20 cellular contexts compared by ENCODE assay signal in the genomic region with DNA sequence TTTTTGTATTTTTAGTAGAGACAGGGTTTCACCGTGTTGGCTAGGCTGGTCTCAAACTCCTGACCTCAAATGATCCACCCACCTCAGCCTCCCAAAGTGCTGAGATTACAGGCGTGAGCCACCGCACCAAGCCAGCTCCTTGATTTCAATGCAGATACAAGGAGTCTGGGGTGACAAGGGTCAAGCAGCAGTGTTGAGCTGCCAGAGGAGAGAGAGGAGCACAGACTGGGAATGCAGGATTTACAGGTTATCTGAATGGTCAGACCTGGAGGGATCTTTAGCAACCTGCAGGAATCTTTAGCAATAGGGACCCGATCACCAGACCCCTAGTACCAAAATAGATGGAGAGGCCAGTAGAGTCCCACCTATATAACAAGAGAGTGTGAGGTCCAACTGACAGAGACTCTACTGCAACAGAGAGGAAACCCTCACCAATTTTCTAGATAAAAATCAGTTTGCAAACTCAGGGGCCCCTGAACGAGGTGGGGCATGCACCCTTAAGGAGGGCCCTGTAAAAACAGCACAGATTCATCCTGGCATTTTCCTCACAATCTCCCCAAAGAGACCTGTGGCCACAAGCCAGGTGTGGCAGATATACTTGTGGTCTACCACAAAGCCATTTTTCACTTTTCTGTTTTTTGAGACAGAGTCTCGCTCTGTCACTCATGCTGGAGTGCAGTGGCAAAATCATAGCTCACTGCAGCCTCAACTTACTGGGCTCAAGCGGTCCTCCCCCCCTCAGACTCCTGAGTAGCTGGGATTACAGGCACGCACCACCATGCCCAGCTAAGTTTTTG. TPM values are rescaled to one million over a fixed set of nuclear protein-coding genes. Genes with fewer than 3 reads are reported as not detected.
DNase-seq lines count a peak whose midpoint lies in the region; ATAC-seq and TF ChIP-seq lines count a peak whose summit lies in the region.
"Had no signal": no experiment of that assay in that cellular context is flagged by ENCODE, and none has a peak within 500 bp of the region (broad histone marks: within the 10 kb centered on the region; RNA-seq: fewer than 3 reads in every experiment).

No MANE protein-coding gene starts in this region.

- intact Hi-C loops in CD8-positive, alpha-beta T cell (cut with DNase I, micrococcal nuclease), result no loop called here
- intact Hi-C loops in heart right ventricle (cut with DNase I), result loop anchor here in 1 of 10 donors (5.0 kb wide), 1 partner anchor 52 kb away; no protein-coding TSS in a partner anchor

- DNase-seq in CD8-positive, alpha-beta T cell, result peak in 4 of 7 experiments; percentile 28 to 67 (median 40)
- DNase-seq in T-cell (peak in 7 of 34 experiments; percentile 19 to 53 (median 25)), NCI-H187 treated with DMSO at 0.1 percent for 48 hours (lab: John Stamatoyannopoulos, UW) (no peak), EL (no peak), heart right ventricle (no peak), HFFc6 (no peak)
- no peak for DNase-seq in central memory CD8-positive, alpha-beta T cell (ENCODE audit: low spot score in 2 of 2)
- DNase-seq: activated CD8-positive, alpha-beta memory T cell treated with anti-CD3 and anti-CD28 coated beads, Interleukin-2, amount 50 U/mL, for 48 hours; AML-193; colonic mucosa; GOT3; immature natural killer cell; NCI-H1930; NCI-H526; PC-3 had no signal

- H3K27me3 ChIP-seq in BLaER1 (no peaks in the 10 kb centered on the region), heart right ventricle (no peaks in the 10 kb centered on the region)
- H3K27me3 ChIP-seq in CD8-positive, alpha-beta T cell (ENCODE audit: insufficient read depth, low read length), result no peaks in the 10 kb centered on the region
- H3K27me3 ChIP-seq: colonic mucosa, right atrium auricular region had no signal

- H3K27ac ChIP-seq in BLaER1 (no peak overlapping the region), heart right ventricle (no peak overlapping the region)
- H3K27ac ChIP-seq in CD8-positive, alpha-beta T cell (ENCODE audit: low read depth, low read length), result no peak overlapping the region
- H3K27ac ChIP-seq: colonic mucosa, epithelial cell of prostate, right atrium auricular region, thoracic aorta had no signal

- H3K27me3 Mint-ChIP-seq in CD8-positive, alpha-beta T cell (ENCODE audit: low read depth), result no peaks in the 10 kb centered on the region
- H3K27me3 Mint-ChIP-seq in T-cell, result no peaks in the 10 kb centered on the region
- no peaks in the 10 kb centered on the region for H3K27me3 Mint-ChIP-seq in central memory CD8-positive, alpha-beta T cell
- peaks cover 2% of the 10 kb centered on the region for H3K27me3 Mint-ChIP-seq in HFFc6 (ENCODE audit: insufficient read depth)

- H4K20me1 ChIP-seq in BLaER1, result peaks cover 38% of the 10 kb centered on the region

- H3K27ac Mint-ChIP-seq in CD8-positive, alpha-beta T cell, result peak overlapping the region; percentile 62
- peak overlapping the region; percentile 77 to 85 for H3K27ac Mint-ChIP-seq in T-cell
- H3K27ac Mint-ChIP-seq in central memory CD8-positive, alpha-beta T cell (ENCODE audit: low read depth), result no peak overlapping the region
- no peak overlapping the region for H3K27ac Mint-ChIP-seq in HFFc6

- H3K4me3 ChIP-seq in BLaER1, result no peak overlapping the region
- peak overlapping the region; percentile 13 for H3K4me3 ChIP-seq in CD8-positive, alpha-beta T cell (ENCODE audit: low read depth, low read length)
- H3K4me3 ChIP-seq in heart right ventricle, result no peak overlapping the region
- H3K4me3 ChIP-seq: colonic mucosa, right atrium auricular region, thoracic aorta had no signal

- POLR2A ChIA-PET in CD8-positive, alpha-beta T cell (lab: Charles Lee), result interaction anchor here (0.6 to 1.7 kb wide), 4 partner anchors 12 to 75 kb away, joined by 3 to 7 read pairs (median 4); a partner anchor contains a TSS
- POLR2A ChIA-PET in T-cell (lab: Charles Lee), result no interaction called here

- H3K36me3 Mint-ChIP-seq in CD8-positive, alpha-beta T cell, result no peaks in the 10 kb centered on the region
- no peaks in the 10 kb centered on the region for H3K36me3 Mint-ChIP-seq in T-cell
- H3K36me3 Mint-ChIP-seq in central memory CD8-positive, alpha-beta T cell (ENCODE audit: insufficient read depth), result no peaks in the 10 kb centered on the region
- H3K36me3 Mint-ChIP-seq in HFFc6 (ENCODE audit: low read depth), result no peaks in the 10 kb centered on the region
- H3K36me3 Mint-ChIP-seq: immature natural killer cell had no signal

- peak overlapping the region; percentile 27 for H3K4me2 ChIP-seq in BLaER1

- CTCF ChIA-PET in CD8-positive, alpha-beta T cell (lab: Charles Lee), result interaction anchor here (1.2 to 20.3 kb wide), 5 partner anchors 9 to 113 kb away, joined by 3 to 197 read pairs (median 10); a partner anchor contains a TSS
- CTCF ChIA-PET in T-cell (lab: Charles Lee), result interaction anchor here in 1 of 2 donors (0.9 kb wide), 1 partner anchor 44 kb away, joined by 3 read pairs; no protein-coding TSS in a partner anchor

- H3K36me3 ChIP-seq in BLaER1 (peaks cover 33% of the 10 kb centered on the region), heart right ventricle (peaks cover 0 to 9% (median 0%) of the 10 kb centered on the region in 9 donors)
- H3K36me3 ChIP-seq in CD8-positive, alpha-beta T cell (ENCODE audit: insufficient read depth, low read length), result no peaks in the 10 kb centered on the region
- H3K36me3 ChIP-seq: colonic mucosa, right atrium auricular region, thoracic aorta had no signal

- peak overlapping the region; percentile 63 for H3K4me3 Mint-ChIP-seq in CD8-positive, alpha-beta T cell
- H3K4me3 Mint-ChIP-seq in T-cell (peak overlapping the region; percentile 25 to 63 (median 31)), HFFc6 (no peak overlapping the region)
- peak overlapping the region; percentile 36 for H3K4me3 Mint-ChIP-seq in central memory CD8-positive, alpha-beta T cell

- H3K4me1 ChIP-seq in BLaER1 (peaks cover 51% of the 10 kb centered on the region), heart right ventricle (peaks cover 0 to 4% (median 0%) of the 10 kb centered on the region in 9 donors)
- peaks cover 59% of the 10 kb centered on the region for H3K4me1 ChIP-seq in CD8-positive, alpha-beta T cell (ENCODE audit: insufficient read depth, low read length)
- H3K4me1 ChIP-seq: colonic mucosa, right atrium auricular region had no signal

- TF ChIP-seq CTCF in CD8-positive, alpha-beta T cell (IDR thresholded peaks at IDR 0.05), result no peak
- TF ChIP-seq CTCF in heart right ventricle (IDR thresholded peaks at IDR 0.05), result no peak
- no peak for TF ChIP-seq CTCF in HFFc6 (IDR thresholded peaks at IDR 0.05)

- ATAC-seq in CD8-positive, alpha-beta T cell, result peak; percentile 40
- ATAC-seq in T-cell (replicated peaks in 1 of 4), result peak; percentile 73 to 82 (median 74)
- ATAC-seq in central memory CD8-positive, alpha-beta T cell (replicated peaks; ENCODE audit: extremely low read depth, poor library complexity, severe bottlenecking), result peak; percentile 40
- ATAC-seq in heart right ventricle, result no peak
- ATAC-seq: PC-3, SK-N-SH treated with all-trans-retinoic acid at 6 μM for 48 hours had no signal

- H3K9me3 ChIP-seq in BLaER1 (no peaks in the 10 kb centered on the region), heart right ventricle (no peaks in the 10 kb centered on the region)
- H3K9me3 ChIP-seq in CD8-positive, alpha-beta T cell (ENCODE audit: low read length), result no peaks in the 10 kb centered on the region
- H3K9me3 ChIP-seq: colonic mucosa, right atrium auricular region, thoracic aorta had no signal

- peaks cover 61% of the 10 kb centered on the region for H3K4me1 Mint-ChIP-seq in CD8-positive, alpha-beta T cell (ENCODE audit: low read depth)
- peaks cover 67 to 79% (median 77%) of the 10 kb centered on the region in 3 donors for H3K4me1 Mint-ChIP-seq in T-cell
- peaks cover 32% of the 10 kb centered on the region for H3K4me1 Mint-ChIP-seq in central memory CD8-positive, alpha-beta T cell
- H3K4me1 Mint-ChIP-seq in HFFc6 (ENCODE audit: low read depth), result no peaks in the 10 kb centered on the region

- 88 to 89% methylated on average over 8 of the region's 8 CpGs for WGBS in heart right ventricle, 2 donors

- H3K9ac ChIP-seq in BLaER1, result no peak overlapping the region; the same call in 1 of the 2 replicates

- H3K9me3 Mint-ChIP-seq in CD8-positive, alpha-beta T cell, result no peaks in the 10 kb centered on the region
- no peaks in the 10 kb centered on the region for H3K9me3 Mint-ChIP-seq in T-cell
- H3K9me3 Mint-ChIP-seq in central memory CD8-positive, alpha-beta T cell, result no peaks in the 10 kb centered on the region
- H3K9me3 Mint-ChIP-seq in HFFc6, result no peaks in the 10 kb centered on the region
- H3K9me3 Mint-ChIP-seq: immature natural killer cell had no signal

RNA-seq across cellular contexts. Expression of a gene that starts 10.7 kb away (rescaled TPM):
- total RNA-seq in CD8-positive, alpha-beta T cell, result 10 to 100 TPM; 84.3 to 86.0 TPM
- total RNA-seq in T-cell, result 100 to 1,000 TPM; 156 to 258 (median 217) TPM
- 10 to 100 TPM; 36.8 to 95.3 (median 52.9) TPM for total RNA-seq in heart right ventricle
- 10 to 100 TPM; 34.6 to 68.7 TPM for polyA plus RNA-seq in heart right ventricle
- 100 to 1,000 TPM; 266 to 286 (median 277) TPM for total RNA-seq in HFFc6 (2021; fragmentation: NEBNext Ultra II Directional; extraction: Animal tissue kit (Norgen Biotek cat#: 25700))

RNA-seq across cellular contexts. Expression of a gene that starts 42.0 kb away (rescaled TPM):
- total RNA-seq in CD8-positive, alpha-beta T cell, result 1 to 10 TPM; 1.2 to 1.3 TPM
- total RNA-seq in T-cell (1 to 10 TPM; 1.8 to 4.2 (median 2.4) TPM), heart right ventricle (1 to 10 TPM in 6 of 10 donors, under 1 TPM in 4; 0.40 to 7.7 (median 1.5) TPM)
- polyA plus RNA-seq in heart right ventricle, result 1 to 10 TPM in 1 of 2 donors, under 1 TPM in 1; 0.74 to 1.0 TPM
- 10 to 100 TPM in 1 of 6 experiments, 1 to 10 TPM in 5; 7.5 to 10.5 (median 8.9) TPM for total RNA-seq in HFFc6 (2021; fragmentation: NEBNext Ultra II Directional; extraction: Animal tissue kit (Norgen Biotek cat#: 25700))

RNA-seq across cellular contexts. Expression of a gene that starts 49.0 kb away (rescaled TPM):
- total RNA-seq in CD8-positive, alpha-beta T cell, result not detected
- total RNA-seq in T-cell, result under 1 TPM in 1 of 5 donors, not detected in 4; 0.16 TPM
- total RNA-seq in heart right ventricle, result under 1 TPM in 4 of 10 donors, not detected in 6; 0.19 to 0.77 (median 0.28) TPM
- polyA plus RNA-seq in heart right ventricle, result under 1 TPM; 0.06 to 0.22 TPM
- total RNA-seq in HFFc6 (2021; fragmentation: NEBNext Ultra II Directional; extraction: Animal tissue kit (Norgen Biotek cat#: 25700)), result 1 to 10 TPM; 4.3 to 6.4 (median 5.0) TPM
- total RNA-seq: colonic mucosa, right atrium auricular region had no signal
- polyA plus RNA-seq: immature natural killer cell had no signal

Comparison
In these comparisons a context has a peak if more than half of its experiments do, and no peak if none do; other contexts are left out.
1. ATAC-seq: peak in CD8-positive, alpha-beta T cell (single experiment), T-cell (4 of 4) and central memory CD8-positive, alpha-beta T cell (single experiment); none in heart right ventricle (0 of 8).
2. DNase-seq: peak in CD8-positive, alpha-beta T cell (4 of 7); none in central memory CD8-positive, alpha-beta T cell (0 of 2), NCI-H187 treated with DMSO at 0.1 percent for 48 hours (single experiment), EL (single experiment), heart right ventricle (0 of 2) and HFFc6 (single experiment).
3. H3K27ac Mint-ChIP-seq: peak in CD8-positive, alpha-beta T cell (single experiment) and T-cell (2 of 2); none in central memory CD8-positive, alpha-beta T cell (single experiment) and HFFc6 (single experiment).